ENCODE assay signal across 8 cellular contexts in the genomic region with DNA sequence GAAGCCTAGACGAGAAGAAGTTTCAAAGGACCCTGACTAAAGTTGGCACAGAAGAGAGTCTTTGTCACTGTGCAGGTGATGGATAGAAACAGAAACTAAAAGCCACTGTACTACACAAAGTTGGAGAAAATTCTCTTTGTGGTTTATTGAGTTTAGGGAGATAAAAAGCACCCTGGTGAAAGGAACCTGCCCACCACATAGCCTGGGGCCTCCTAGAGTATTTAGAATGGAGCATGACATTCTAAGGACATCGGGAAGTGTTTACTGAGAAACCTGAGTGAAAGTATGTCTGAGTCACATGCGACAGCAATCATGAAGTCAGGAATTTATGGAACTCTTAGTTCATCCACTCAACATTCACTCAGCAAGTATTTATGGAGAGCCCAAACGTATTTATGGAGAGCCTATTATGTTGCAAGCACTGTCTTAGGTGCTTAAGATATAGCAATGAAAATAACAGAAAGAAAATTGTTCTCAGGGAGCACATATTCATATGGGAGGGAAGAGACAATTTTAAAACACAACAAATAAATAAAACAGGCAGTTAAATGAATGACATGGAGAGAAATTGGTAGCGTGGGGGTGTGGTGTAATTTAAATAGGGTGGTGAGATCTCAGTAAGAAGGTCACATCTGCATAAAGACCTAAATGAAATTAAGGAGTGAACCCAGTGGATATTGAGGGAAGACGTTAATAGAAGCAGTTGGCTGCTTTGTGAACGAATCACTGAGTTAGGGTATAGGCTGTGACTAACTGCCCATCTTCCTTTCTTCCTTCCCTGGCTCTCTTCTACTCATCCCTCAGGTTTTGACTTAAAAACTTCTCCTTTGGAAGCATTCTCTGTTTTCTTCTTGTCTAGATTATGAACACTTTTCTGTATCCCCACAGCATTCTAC.
A peak's percentile ranks its signal among the peaks of the same experiment; 100 is the strongest.
DNase-seq lines count a peak whose midpoint lies in the region; ATAC-seq and TF ChIP-seq lines count a peak whose summit lies in the region.

No MANE protein-coding gene starts in this region.

- H3K9me3 ChIP-seq in SJCRH30 (replicated peaks), result no peaks in the 10 kb centered on the region
- H3K9me3 ChIP-seq in upper lobe of right lung, result no peaks in the 10 kb centered on the region

- CTCF ChIA-PET in activated CD4-positive, alpha-beta T cell treated with anti-CD3 and anti-CD28 coated beads, Interleukin-2, amount 10 ng/mL, durations not matched to agents 7 days and 5 days (lab: Charles Lee), result no interaction called here

- no peaks in the 10 kb centered on the region for H3K36me3 ChIP-seq in SJCRH30
- no peaks in the 10 kb centered on the region for H3K36me3 ChIP-seq in upper lobe of right lung

- peak; percentile 34 for DNase-seq in activated CD4-positive, alpha-beta T cell treated with anti-CD3 and anti-CD28 coated beads, Interleukin-2, amount 10 ng/mL, durations not matched to agents 7 days and 5 days
- no peak for DNase-seq in activated CD4-positive, alpha-beta T cell treated with anti-CD3 and anti-CD28 coated beads, Interleukin-2, amount 50 U/mL, for 4 hours
- DNase-seq in SJCRH30, result peak; percentile 13 to 33
- peak; percentile 83 to 94 for DNase-seq in foreskin keratinocyte
- no peak for DNase-seq in upper lobe of right lung
- DNase-seq in KG1 (lab: John Stamatoyannopoulos, UW), result no peak

- TF ChIP-seq CTCF in foreskin keratinocyte (conservative IDR thresholded peaks at IDR 0.05), result no peak
- no peak for TF ChIP-seq CTCF in upper lobe of right lung (IDR thresholded peaks at IDR 0.05)

- H3K36me3 Mint-ChIP-seq in activated CD4-positive, alpha-beta T cell treated with anti-CD3 and anti-CD28 coated beads, Interleukin-2, amount 10 ng/mL, durations not matched to agents 7 days and 5 days (ENCODE audit: low read depth), result peaks cover 7% of the 10 kb centered on the region

- no peak overlapping the region; the same call in 1 of the 2 replicates for H3K27ac ChIP-seq in SJCRH30
- peak overlapping the region; percentile 95 for H3K27ac ChIP-seq in foreskin keratinocyte
- H3K27ac ChIP-seq in upper lobe of right lung, result peak overlapping the region; percentile 56

- ATAC-seq in HG03025 (IDR thresholded peaks at IDR 0.05; ENCODE audit: low FRiP score, unreplicated experiment), result peak; percentile 82
- peak; percentile 70 for ATAC-seq in foreskin keratinocyte
- ATAC-seq in upper lobe of right lung, result peak; percentile 93
- no peak for ATAC-seq in HG02870 (IDR thresholded peaks at IDR 0.05; ENCODE audit: unreplicated experiment)

- H3K4me1 ChIP-seq in SJCRH30 (peaks cover 7% of the 10 kb centered on the region), foreskin keratinocyte (peaks cover 31% of the 10 kb centered on the region), upper lobe of right lung (peaks cover 27% of the 10 kb centered on the region)

- intact Hi-C loops in upper lobe of right lung (cut with DNase I), result no loop called here

- H3K27me3 ChIP-seq in SJCRH30 (no peaks in the 10 kb centered on the region), foreskin keratinocyte (no peaks in the 10 kb centered on the region), upper lobe of right lung (no peaks in the 10 kb centered on the region)

- H3K9me3 Mint-ChIP-seq in activated CD4-positive, alpha-beta T cell treated with anti-CD3 and anti-CD28 coated beads, Interleukin-2, amount 10 ng/mL, durations not matched to agents 7 days and 5 days, result peaks cover 2% of the 10 kb centered on the region

- peaks cover 48% of the 10 kb centered on the region for H3K4me1 Mint-ChIP-seq in activated CD4-positive, alpha-beta T cell treated with anti-CD3 and anti-CD28 coated beads, Interleukin-2, amount 10 ng/mL, durations not matched to agents 7 days and 5 days

- POLR2A ChIA-PET in activated CD4-positive, alpha-beta T cell treated with anti-CD3 and anti-CD28 coated beads, Interleukin-2, amount 10 ng/mL, durations not matched to agents 7 days and 5 days (lab: Charles Lee), result no interaction called here

- H3K27ac Mint-ChIP-seq in activated CD4-positive, alpha-beta T cell treated with anti-CD3 and anti-CD28 coated beads, Interleukin-2, amount 10 ng/mL, durations not matched to agents 7 days and 5 days, result peak overlapping the region; percentile 75

- H3K4me3 ChIP-seq in SJCRH30 (peak overlapping the region; percentile 4; the same call in 1 of the 2 replicates), upper lobe of right lung (peak overlapping the region; percentile 6)

- H3K4me3 Mint-ChIP-seq in activated CD4-positive, alpha-beta T cell treated with anti-CD3 and anti-CD28 coated beads, Interleukin-2, amount 10 ng/mL, durations not matched to agents 7 days and 5 days, result peak overlapping the region; percentile 38

- H3K27me3 Mint-ChIP-seq in activated CD4-positive, alpha-beta T cell treated with anti-CD3 and anti-CD28 coated beads, Interleukin-2, amount 10 ng/mL, durations not matched to agents 7 days and 5 days, result no peaks in the 10 kb centered on the region

Comparison
In these comparisons a context has a peak if more than half of its experiments do, and no peak if none do; other contexts are left out.
1. DNase-seq: peak in activated CD4-positive, alpha-beta T cell treated with anti-CD3 and anti-CD28 coated beads, Interleukin-2, amount 10 ng/mL, durations not matched to agents 7 days and 5 days (single experiment), SJCRH30 (2 of 2) and foreskin keratinocyte (2 of 2); none in activated CD4-positive, alpha-beta T cell treated with anti-CD3 and anti-CD28 coated beads, Interleukin-2, amount 50 U/mL, for 4 hours (0 of 2), upper lobe of right lung (single experiment) and KG1 (single experiment).